10 cellular contexts compared by ENCODE assay signal in genomic region chr19:56108447-56109195, GRCh38. TPM values are rescaled to one million over a fixed set of nuclear protein-coding genes. Genes with fewer than 3 reads are reported as not detected.
DNase-seq lines count a peak whose midpoint lies in the region; ATAC-seq and TF ChIP-seq lines count a peak whose summit lies in the region.
"Had no signal": no experiment of that assay in that cellular context is flagged by ENCODE, and none has a peak within 500 bp of the region (broad histone marks: within the 10 kb centered on the region; RNA-seq: fewer than 3 reads in every experiment).

No MANE protein-coding gene starts in this region.

- no peaks in the 10 kb centered on the region for H3K9me3 Mint-ChIP-seq in activated T-cell treated with anti-CD3 and anti-CD28 coated beads, Interleukin-2, amount 50 U/mL, for 24 hours
- no peaks in the 10 kb centered on the region for H3K9me3 Mint-ChIP-seq in natural killer cell treated with Interleukin-12 subunit alpha and Interleukin-12 subunit beta and Interleukin-15 and Interleukin-18, amount 100 ng/mL, for 72 hours
- H3K9me3 Mint-ChIP-seq in type B pancreatic cell = no peaks in the 10 kb centered on the region
- H3K9me3 Mint-ChIP-seq: activated T-helper 2 cell treated with anti-CD3 and anti-CD28 coated beads, Interferon-gamma antibody, Interleukin-2, Interleukin-4, amounts not matched to agents 10 μg/mL and 5 μg/mL and 100 μg/mL, durations not matched to agents 14 hours and 24 hours and 36 hours; neural crest cell had no signal

- H3K4me1 Mint-ChIP-seq in activated T-cell treated with anti-CD3 and anti-CD28 coated beads, Interleukin-2, amount 50 U/mL, for 24 hours (ENCODE audit: low read depth) = peaks cover 69% of the 10 kb centered on the region
- H3K4me1 Mint-ChIP-seq in natural killer cell treated with Interleukin-12 subunit alpha and Interleukin-12 subunit beta and Interleukin-15 and Interleukin-18, amount 100 ng/mL, for 72 hours (ENCODE audit: low read depth in 2 of 2) = peaks cover 34 to 47% of the 10 kb centered on the region in 2 donors
- peaks cover 36% of the 10 kb centered on the region for H3K4me1 Mint-ChIP-seq in type B pancreatic cell (ENCODE audit: unreplicated experiment)

- no peak for DNase-seq in activated T-cell treated with anti-CD3 and anti-CD28 coated beads, Interleukin-2, amount 50 U/mL, for 24 hours
- DNase-seq in activated T-cell treated with anti-CD3 and anti-CD28 coated beads for 4 hours = no peak
- peak; percentile 48 for DNase-seq in fibroblast of peridontal ligament (ENCODE audit: extremely low read depth)
- DNase-seq in natural killer cell treated with Interleukin-12 subunit alpha and Interleukin-12 subunit beta and Interleukin-15 and Interleukin-18, amount 100 ng/mL, for 72 hours (ENCODE audit: low spot score) = peak; percentile 48
- DNase-seq in type B pancreatic cell (ENCODE audit: extremely low spot score, unreplicated experiment) = no peak
- DNase-seq in central memory CD4-positive, alpha-beta T cell = no peak

- peak overlapping the region; percentile 50 for H3K27ac Mint-ChIP-seq in activated T-cell treated with anti-CD3 and anti-CD28 coated beads, Interleukin-2, amount 50 U/mL, for 24 hours
- H3K27ac Mint-ChIP-seq in natural killer cell treated with Interleukin-12 subunit alpha and Interleukin-12 subunit beta and Interleukin-15 and Interleukin-18, amount 100 ng/mL, for 72 hours = no peak overlapping the region
- H3K27ac Mint-ChIP-seq in type B pancreatic cell = peak overlapping the region; percentile 70
- H3K27ac Mint-ChIP-seq: activated T-helper 2 cell treated with anti-CD3 and anti-CD28 coated beads, Interferon-gamma antibody, Interleukin-2, Interleukin-4, amounts not matched to agents 10 μg/mL and 5 μg/mL and 100 μg/mL, durations not matched to agents 14 hours and 24 hours and 36 hours had no signal

- no peak for TF ChIP-seq CTCF in type B pancreatic cell (conservative IDR thresholded peaks at IDR 0.05)

- peaks cover 50% of the 10 kb centered on the region for H3K36me3 Mint-ChIP-seq in activated T-cell treated with anti-CD3 and anti-CD28 coated beads, Interleukin-2, amount 50 U/mL, for 24 hours (ENCODE audit: low read depth)
- no peaks in the 10 kb centered on the region for H3K36me3 Mint-ChIP-seq in natural killer cell treated with Interleukin-12 subunit alpha and Interleukin-12 subunit beta and Interleukin-15 and Interleukin-18, amount 100 ng/mL, for 72 hours
- H3K36me3 Mint-ChIP-seq in type B pancreatic cell = no peaks in the 10 kb centered on the region

- H3K4me3 Mint-ChIP-seq in activated T-cell treated with anti-CD3 and anti-CD28 coated beads, Interleukin-2, amount 50 U/mL, for 24 hours = no peak overlapping the region
- no peak overlapping the region for H3K4me3 Mint-ChIP-seq in natural killer cell treated with Interleukin-12 subunit alpha and Interleukin-12 subunit beta and Interleukin-15 and Interleukin-18, amount 100 ng/mL, for 72 hours
- H3K4me3 Mint-ChIP-seq in type B pancreatic cell = no peak overlapping the region
- H3K4me3 Mint-ChIP-seq: neural crest cell had no signal

- H3K27me3 Mint-ChIP-seq in activated T-cell treated with anti-CD3 and anti-CD28 coated beads, Interleukin-2, amount 50 U/mL, for 24 hours = no peaks in the 10 kb centered on the region
- H3K27me3 Mint-ChIP-seq in natural killer cell treated with Interleukin-12 subunit alpha and Interleukin-12 subunit beta and Interleukin-15 and Interleukin-18, amount 100 ng/mL, for 72 hours = no peaks in the 10 kb centered on the region
- no peaks in the 10 kb centered on the region for H3K27me3 Mint-ChIP-seq in type B pancreatic cell

- ATAC-seq in natural killer cell treated with Interleukin-12 subunit alpha and Interleukin-12 subunit beta and Interleukin-15 and Interleukin-18, amount 100 ng/mL, for 72 hours = no peak
- ATAC-seq in GM19467 (IDR thresholded peaks at IDR 0.05; ENCODE audit: unreplicated experiment) (no peak), HG03521 (IDR thresholded peaks at IDR 0.05; ENCODE audit: unreplicated experiment) (no peak)

RNA-seq across cellular contexts. Expression of gene ZNF787, which starts 12.5 kb away (rescaled TPM):
- total RNA-seq in natural killer cell treated with Interleukin-12 subunit alpha and Interleukin-12 subunit beta and Interleukin-15 and Interleukin-18, amount 100 ng/mL, for 72 hours = 10 to 100 TPM; 39.2 to 60.6 TPM
- 30.2 and 34.0 TPM in 2 replicates for total RNA-seq in type B pancreatic cell (ENCODE audit: low replicate concordance)

RNA-seq across cellular contexts. Expression of gene ZNF444, which starts 32.5 kb away (rescaled TPM):
- total RNA-seq in natural killer cell treated with Interleukin-12 subunit alpha and Interleukin-12 subunit beta and Interleukin-15 and Interleukin-18, amount 100 ng/mL, for 72 hours = 10 to 100 TPM; 23.2 to 50.6 TPM
- total RNA-seq in type B pancreatic cell (ENCODE audit: low replicate concordance) = 37.4 and 40.7 TPM in 2 replicates

Comparison
In these comparisons a context has a peak if more than half of its experiments do, and no peak if none do; other contexts are left out.
1. DNase-seq: peak in fibroblast of peridontal ligament (single experiment) and natural killer cell treated with Interleukin-12 subunit alpha and Interleukin-12 subunit beta and Interleukin-15 and Interleukin-18, amount 100 ng/mL, for 72 hours (single experiment); none in activated T-cell treated with anti-CD3 and anti-CD28 coated beads, Interleukin-2, amount 50 U/mL, for 24 hours (single experiment), activated T-cell treated with anti-CD3 and anti-CD28 coated beads for 4 hours (single experiment), type B pancreatic cell (single experiment) and central memory CD4-positive, alpha-beta T cell (single experiment).
2. H3K27ac Mint-ChIP-seq: peak in activated T-cell treated with anti-CD3 and anti-CD28 coated beads, Interleukin-2, amount 50 U/mL, for 24 hours (single experiment) and type B pancreatic cell (single experiment); none in natural killer cell treated with Interleukin-12 subunit alpha and Interleukin-12 subunit beta and Interleukin-15 and Interleukin-18, amount 100 ng/mL, for 72 hours (0 of 2).